10 cellular contexts compared by ENCODE assay signal in the genomic region with DNA sequence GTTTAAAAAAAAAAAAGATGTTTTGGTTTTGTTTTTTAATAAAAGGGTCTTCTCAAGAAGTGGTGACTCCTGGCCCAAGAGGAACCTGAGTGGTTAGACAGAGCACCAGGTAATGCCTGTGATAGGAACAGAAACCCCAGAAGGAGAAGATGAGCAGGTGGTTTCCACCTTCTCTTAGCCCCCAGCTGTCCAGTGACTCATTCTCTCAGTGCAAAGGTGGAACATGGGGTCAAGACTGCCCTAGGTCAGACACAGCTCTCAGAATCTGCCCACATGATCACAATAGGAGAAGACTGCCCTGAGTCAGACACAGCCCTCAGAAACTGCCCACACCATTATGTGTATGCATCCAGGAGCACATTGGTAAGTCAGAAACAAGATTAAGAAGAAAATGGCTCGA.
DNase-seq lines count a peak whose midpoint lies in the region; ATAC-seq and TF ChIP-seq lines count a peak whose summit lies in the region.
"Had no signal": no experiment of that assay in that cellular context is flagged by ENCODE, and none has a peak within 500 bp of the region (broad histone marks: within the 10 kb centered on the region; RNA-seq: fewer than 3 reads in every experiment).

No MANE protein-coding gene starts in this region.

- H3K36me3 Mint-ChIP-seq in T-cell: no peaks in the 10 kb centered on the region

- POLR2A ChIA-PET in T-cell (lab: Charles Lee): no interaction called here

- H3K27me3 Mint-ChIP-seq in T-cell: peaks cover under 1 to 13% of the 10 kb centered on the region in 2 donors

- H3K27ac Mint-ChIP-seq in T-cell: no peak overlapping the region

- CTCF ChIA-PET in T-cell (lab: Charles Lee): no interaction called here

- intact Hi-C loops in left ventricle myocardium superior (cut with micrococcal nuclease): no loop called here

- in situ Hi-C loops in GM13976 (cut with MboI; ENCODE audit: low sequenced_read_pairs, unreplicated experiment): no loop called here

- peaks cover 0 to 3% (median 2%) of the 10 kb centered on the region in 3 donors for H3K4me1 Mint-ChIP-seq in T-cell

- H3K4me3 Mint-ChIP-seq in T-cell: no peak overlapping the region

- no peak for TF ChIP-seq CTCF in GM13976 (IDR thresholded peaks at IDR 0.05; ENCODE audit: borderline replicate concordance, control extremely low read depth, extremely low read depth, insufficient read depth, missing control alignments)

- ATAC-seq in GM19372 (IDR thresholded peaks at IDR 0.05; ENCODE audit: low read depth, unreplicated experiment) (peak; percentile 88), HG02884 (IDR thresholded peaks at IDR 0.05; ENCODE audit: unreplicated experiment) (peak; percentile 95), T-cell (replicated peaks in 1 of 4) (no peak), left ventricle myocardium superior (no peak)

- H3K27ac ChIP-seq in caudate nucleus (ENCODE audit: low read depth, low read length): no peak overlapping the region

- no peaks in the 10 kb centered on the region for H3K9me3 Mint-ChIP-seq in T-cell

- DNase-seq in GM13976 (ENCODE audit: low spot score) (peak; percentile 75), NOMO-1 treated with DMSO at 0.1 percent for 48 hours (lab: John Stamatoyannopoulos, UW; ENCODE audit: unreplicated experiment) (peak; percentile 33), T-cell (no peak), COLO829 (ENCODE audit: low spot score) (no peak), left ventricle myocardium superior (no peak), caudate nucleus (lab: John Stamatoyannopoulos, UW) (no peak)
- DNase-seq: activated CD4-positive, CD25-positive, alpha-beta regulatory T cell treated with anti-CD3 and anti-CD28 coated beads, Interleukin-2, amount 50 U/mL, for 72 hours; DND-41 had no signal

Comparison
In these comparisons a context has a peak if more than half of its experiments do, and no peak if none do; other contexts are left out.
1. DNase-seq: peak in GM13976 (single experiment) and NOMO-1 treated with DMSO at 0.1 percent for 48 hours (single experiment); none in T-cell (0 of 34), COLO829 (single experiment), left ventricle myocardium superior (single experiment) and caudate nucleus (0 of 61).
2. ATAC-seq: peak in GM19372 (single experiment) and HG02884 (single experiment); none in T-cell (0 of 4) and left ventricle myocardium superior (single experiment).